In genomic region chr1:27772581-27772931, GRCh38 we compare ENCODE assay signal across 8 cellular contexts. TPM values are rescaled to one million over a fixed set of nuclear protein-coding genes. Genes with fewer than 3 reads are reported as not detected.
DNase-seq lines count a peak whose midpoint lies in the region; ATAC-seq and TF ChIP-seq lines count a peak whose summit lies in the region.

No MANE protein-coding gene starts in this region.

- POLR2A ChIA-PET in activated CD4-positive, alpha-beta T cell treated with anti-CD3 and anti-CD28 coated beads for 36 hours (lab: Charles Lee) = interaction anchor here (0.5 to 1.4 kb wide), 11 partner anchors 11 to 964 kb away, joined by 3 to 22 read pairs (median 4); partner anchors contain the start of genes FAM76A, IFI6, PPP1R8 and YTHDF2

- peaks cover 0 to 19% of the 10 kb centered on the region in 2 donors for H3K36me3 ChIP-seq in left lung
- H3K36me3 ChIP-seq in testis (ENCODE audit: low read depth, missing control alignments) = no peaks in the 10 kb centered on the region

- H3K4me1 ChIP-seq in left lung (peaks cover 16 to 49% of the 10 kb centered on the region in 2 donors), testis (peaks cover 4% of the 10 kb centered on the region)

- TF ChIP-seq POLR2A in testis (IDR thresholded peaks at IDR 0.05) = no peak

- no peak for ATAC-seq in activated CD4-positive, alpha-beta T cell treated with anti-CD3 and anti-CD28 coated beads for 36 hours
- no peak for ATAC-seq in left lung

- H3K4me3 ChIP-seq in left lung (peak overlapping the region; percentile 97 to 99), testis (peak overlapping the region; percentile 80 to 93)

- H3K27ac ChIP-seq in angular gyrus (ENCODE audit: low read depth, low read length) (peak overlapping the region; percentile 88), left lung (peak overlapping the region; percentile 97 to 98), testis (peak overlapping the region; percentile 72 to 94)

- no peaks in the 10 kb centered on the region for H3K9me3 Mint-ChIP-seq in activated CD4-positive, alpha-beta T cell treated with anti-CD3 and anti-CD28 coated beads for 36 hours (ENCODE audit: low read depth)

- no peaks in the 10 kb centered on the region for H3K9me3 ChIP-seq in left lung
- H3K9me3 ChIP-seq in testis = no peaks in the 10 kb centered on the region

- no peaks in the 10 kb centered on the region for H3K27me3 ChIP-seq in left lung
- no peaks in the 10 kb centered on the region for H3K27me3 ChIP-seq in testis

- H3K36me3 Mint-ChIP-seq in activated CD4-positive, alpha-beta T cell treated with anti-CD3 and anti-CD28 coated beads for 36 hours (ENCODE audit: low read depth) = peaks cover 8% of the 10 kb centered on the region

- WGBS in testis, 2 donors = 5 to 8% methylated on average over 8 of the region's 8 CpGs

- peak overlapping the region; percentile 97 for H3K27ac Mint-ChIP-seq in activated CD4-positive, alpha-beta T cell treated with anti-CD3 and anti-CD28 coated beads for 36 hours

- CTCF ChIA-PET in activated CD4-positive, alpha-beta T cell treated with anti-CD3 and anti-CD28 coated beads for 36 hours (lab: Charles Lee) = interaction anchor here (0.6 to 2.9 kb wide), 15 partner anchors 9 to 1079 kb away, joined by 3 to 12 read pairs (median 4); partner anchors contain the start of genes FAM76A and MAP3K6

- no peaks in the 10 kb centered on the region for H3K27me3 Mint-ChIP-seq in activated CD4-positive, alpha-beta T cell treated with anti-CD3 and anti-CD28 coated beads for 36 hours

- peaks cover 31% of the 10 kb centered on the region for H3K4me1 Mint-ChIP-seq in activated CD4-positive, alpha-beta T cell treated with anti-CD3 and anti-CD28 coated beads for 36 hours

- intact Hi-C loops in activated CD4-positive, alpha-beta T cell treated with anti-CD3 and anti-CD28 coated beads for 36 hours (cut with DNase I, micrococcal nuclease) = loop anchor here (2.0 to 5.0 kb wide), 8 partner anchors 58 to 964 kb away; partner anchors contain the start of genes DNAJC8 (in 1 of the 2), NUDC (in 1 of the 2), PPP1R8 (in 1 of the 2) and TAF12 (in 1 of the 2)
- intact Hi-C loops in left lung (cut with DNase I) (no loop called here), testis (cut with DNase I; ENCODE audit: low total_unique reads) (loop anchor here (10.0 kb wide), 1 partner anchor 52 kb away; no protein-coding TSS in a partner anchor)

- DNase-seq in activated CD4-positive, alpha-beta T cell treated with anti-CD3 and anti-CD28 coated beads for 36 hours = no peak
- DNase-seq in activated CD4-positive, alpha-beta T cell treated with anti-CD3 and anti-CD28 coated beads for 4 hours = no peak
- DNase-seq in left lung (no peak), testis (no peak), NCI-H2196 treated with DMSO at 0.1 percent for 48 hours (lab: John Stamatoyannopoulos, UW; ENCODE audit: unreplicated experiment) (no peak), SKM-1 (lab: John Stamatoyannopoulos, UW; ENCODE audit: unreplicated experiment) (no peak), T-helper 9 cell (no peak)

- TF ChIP-seq CTCF in left lung (IDR thresholded peaks at IDR 0.05) (no peak), testis (IDR thresholded peaks at IDR 0.05) (no peak)

- peak overlapping the region; percentile 98 for H3K4me3 Mint-ChIP-seq in activated CD4-positive, alpha-beta T cell treated with anti-CD3 and anti-CD28 coated beads for 36 hours

RNA-seq across cellular contexts. Expression of gene STX12, which starts 0.5 kb away (rescaled TPM):
- 10 to 100 TPM; 26.8 to 37.4 TPM for total RNA-seq in activated CD4-positive, alpha-beta T cell treated with anti-CD3 and anti-CD28 coated beads for 36 hours
- 10 to 100 TPM; 79.3 TPM for total RNA-seq in left lung
- total RNA-seq in testis = 10 to 100 TPM; 39.1 to 46.7 TPM
- polyA plus RNA-seq in testis (ENCODE audit: insufficient read depth, low read depth, low replicate concordance) = 32.0 TPM

RNA-seq across cellular contexts. Expression of gene FAM76A, which starts 46.8 kb away (rescaled TPM):
- total RNA-seq in activated CD4-positive, alpha-beta T cell treated with anti-CD3 and anti-CD28 coated beads for 36 hours = 1 to 10 TPM; 7.4 to 8.1 TPM
- total RNA-seq in left lung (10 to 100 TPM; 16.1 to 19.3 TPM), testis (10 to 100 TPM; 22.6 to 23.0 TPM)
- polyA plus RNA-seq in testis (ENCODE audit: insufficient read depth, low read depth, low replicate concordance) = 26.6 TPM

RNA-seq across cellular contexts. Expression of gene PPP1R8, which starts 58.0 kb away (rescaled TPM):
- total RNA-seq in activated CD4-positive, alpha-beta T cell treated with anti-CD3 and anti-CD28 coated beads for 36 hours = 10 to 100 TPM; 49.6 to 65.9 TPM
- 10 to 100 TPM; 31.1 to 34.4 TPM for total RNA-seq in left lung
- 10 to 100 TPM; 39.4 to 57.7 TPM for total RNA-seq in testis
- 49.4 TPM for polyA plus RNA-seq in testis (ENCODE audit: insufficient read depth, low read depth, low replicate concordance)

Comparison
In these comparisons a context has a peak if more than half of its experiments do, and no peak if none do; other contexts are left out.
1. intact Hi-C loops: an anchor here in activated CD4-positive, alpha-beta T cell treated with anti-CD3 and anti-CD28 coated beads for 36 hours (2.0 to 5.0 kb wide) and testis (10.0 kb wide); none called in left lung.